1 cellular context compared by ENCODE assay signal in the genomic region with DNA sequence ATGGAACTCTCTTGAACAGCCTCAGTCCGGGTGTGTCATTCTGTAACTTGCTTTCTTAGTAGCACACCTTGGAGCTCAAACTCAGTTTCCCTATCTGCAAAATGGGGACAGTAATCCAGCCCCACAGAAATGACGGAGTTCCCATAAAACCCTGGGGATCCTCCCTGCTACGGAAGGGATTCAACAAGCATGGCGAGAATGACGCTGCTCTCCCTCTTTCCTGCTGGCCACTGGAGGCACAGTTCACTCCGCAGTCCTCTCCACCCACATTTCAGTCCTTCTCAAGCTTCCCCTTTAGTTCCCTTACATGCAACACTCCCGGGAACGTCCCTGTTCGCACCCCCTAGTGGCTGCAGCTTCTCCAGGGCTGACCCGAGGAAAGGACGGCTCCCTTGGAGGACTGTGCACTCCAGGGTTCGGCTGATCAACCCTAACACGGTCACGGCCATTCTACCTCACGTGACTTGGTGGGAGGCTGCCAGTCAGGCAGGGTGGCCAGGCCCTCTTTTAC.
TF ChIP-seq lines count a peak whose summit lies in the region.

No MANE protein-coding gene starts in this region.

TF ChIP-seq in H1, 55 proteins besides CTCF, POLR2A, EP300 and RAD21 (continued from another document):
- TF ChIP-seq USF2 (IDR thresholded peaks at IDR 0.05; ENCODE audit: low read length) (peak; percentile 65; the same call in 1 of the 2 replicates), CBX8 (IDR thresholded peaks at IDR 0.05; ENCODE audit: borderline replicate concordance, low read depth, low read length) (no peak), RXRA (IDR thresholded peaks at IDR 0.05; ENCODE audit: insufficient read depth, low read depth, low read length) (no peak), TBP (IDR thresholded peaks at IDR 0.05; ENCODE audit: low read depth, low read length) (peak; percentile 55; the same call in 1 of the 2 replicates), SP1 (IDR thresholded peaks at IDR 0.05; ENCODE audit: low read depth, low read length) (peak; percentile 97), POLR2AphosphoS5 (IDR thresholded peaks at IDR 0.05; ENCODE audit: low read depth, low read length) (0 out of 2 replicates have a peak, but pooled peaks have one; percentile 31), TAF1 (IDR thresholded peaks at IDR 0.05; ENCODE audit: low read depth, low read length) (peak; percentile 40; the same call in 1 of the 2 replicates), GABPA (IDR thresholded peaks at IDR 0.05; ENCODE audit: borderline replicate concordance, insufficient read depth, low read length) (peak; percentile 70; the same call in 1 of the 2 replicates), BACH1 (IDR thresholded peaks at IDR 0.05; ENCODE audit: low read length) (peak; percentile 64), TAF7 (optimal IDR thresholded peaks at IDR 0.05; ENCODE audit: borderline replicate concordance, low read depth, low read length) (no peak)
- TF ChIP-seq, protein P1, sequence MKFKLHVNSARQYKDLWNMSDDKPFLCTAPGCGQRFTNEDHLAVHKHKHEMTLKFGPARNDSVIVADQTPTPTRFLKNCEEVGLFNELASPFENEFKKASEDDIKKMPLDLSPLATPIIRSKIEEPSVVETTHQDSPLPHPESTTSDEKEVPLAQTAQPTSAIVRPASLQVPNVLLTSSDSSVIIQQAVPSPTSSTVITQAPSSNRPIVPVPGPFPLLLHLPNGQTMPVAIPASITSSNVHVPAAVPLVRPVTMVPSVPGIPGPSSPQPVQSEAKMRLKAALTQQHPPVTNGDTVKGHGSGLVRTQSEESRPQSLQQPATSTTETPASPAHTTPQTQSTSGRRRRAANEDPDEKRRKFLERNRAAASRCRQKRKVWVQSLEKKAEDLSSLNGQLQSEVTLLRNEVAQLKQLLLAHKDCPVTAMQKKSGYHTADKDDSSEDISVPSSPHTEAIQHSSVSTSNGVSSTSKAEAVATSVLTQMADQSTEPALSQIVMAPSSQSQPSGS (IDR thresholded peaks at IDR 0.05; ENCODE audit: low read length), result peak; percentile 28; the same call in 1 of the 2 replicates
- TF ChIP-seq, protein P2, sequence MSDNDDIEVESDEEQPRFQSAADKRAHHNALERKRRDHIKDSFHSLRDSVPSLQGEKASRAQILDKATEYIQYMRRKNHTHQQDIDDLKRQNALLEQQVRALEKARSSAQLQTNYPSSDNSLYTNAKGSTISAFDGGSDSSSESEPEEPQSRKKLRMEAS (IDR thresholded peaks at IDR 0.05), result peak; percentile 79
TF ChIP-seq in H1: peak in this region for 18.
